Comparison of ENCODE assay signal across 15 cellular contexts in genomic region chr11:113476553-113476952, GRCh38. TPM values are rescaled to one million over a fixed set of nuclear protein-coding genes. Genes with fewer than 3 reads are reported as not detected.
"Had no signal": no experiment of that assay in that cellular context is flagged by ENCODE, and none has a peak within 500 bp of the region (broad histone marks: within the 10 kb centered on the region; RNA-seq: fewer than 3 reads in every experiment).

No MANE protein-coding gene starts in this region.

- ATAC-seq: Panc1, PC-3 had no signal

- H3K36me3 Mint-ChIP-seq: IgD-negative memory B cell had no signal

- DNase-seq: Kasumi-1; MM.1S; NCI-H1436; NCI-H226; NK-92 treated with Interleukin-12 subunit alpha and Interleukin-12 subunit beta, amount 100 ng/mL, for 24 hours; PC-3; SK-N-SH; SW 1271 had no signal

- H3K27ac ChIP-seq: KMS-11, RWPE1 had no signal

- H3K27ac Mint-ChIP-seq: IgD-negative memory B cell had no signal

- H3K4me3 ChIP-seq: K562 had no signal

- H3K4me2 ChIP-seq: KMS-11, SK-N-SH had no signal

- H3K9me3 ChIP-seq: SK-N-SH had no signal

RNA-seq across cellular contexts. Expression of gene DRD2, which starts 1.4 kb away (rescaled TPM):
- total RNA-seq: K562, OCI-LY7, PC-3, SK-MEL-5 had no signal
